In the genomic region with DNA sequence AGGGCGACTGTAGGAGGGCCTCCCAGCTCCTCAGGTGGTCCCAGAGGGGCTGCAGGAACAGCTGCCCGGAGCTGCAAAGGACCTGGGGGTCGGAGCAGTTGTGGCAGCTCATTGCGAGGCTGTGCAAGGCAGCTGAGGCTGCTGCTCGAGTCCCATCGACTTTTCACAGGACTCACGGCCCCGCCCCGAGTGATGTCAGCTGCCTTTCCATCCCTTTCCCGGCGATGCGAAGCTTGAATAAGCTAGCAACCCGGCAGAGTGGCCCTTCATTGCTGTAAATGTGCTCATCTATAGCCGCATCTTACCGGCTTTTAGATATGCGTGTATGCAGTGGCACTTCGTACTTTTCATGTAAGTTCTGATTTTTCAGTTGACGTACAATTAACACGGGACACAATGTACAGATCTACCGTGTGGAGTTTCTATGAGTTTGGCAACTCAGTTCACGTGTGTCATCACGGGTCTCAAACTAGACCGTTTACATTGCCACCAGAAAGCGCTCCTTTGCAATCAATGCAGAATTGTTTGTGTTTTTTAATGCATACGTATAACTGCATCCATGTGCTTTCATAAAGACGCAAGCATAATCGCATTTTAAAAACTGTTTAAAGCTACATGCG, we compare ENCODE assay signal across 9 cellular contexts. TPM values are rescaled to one million over a fixed set of nuclear protein-coding genes. Genes with fewer than 3 reads are reported as not detected.
DNase-seq lines count a peak whose midpoint lies in the region; ATAC-seq, FAIRE-seq and TF ChIP-seq lines count a peak whose summit lies in the region.
"Had no signal": no experiment of that assay in that cellular context is flagged by ENCODE, and none has a peak within 500 bp of the region (broad histone marks: within the 10 kb centered on the region; RNA-seq: fewer than 3 reads in every experiment).

A gene with protein sequence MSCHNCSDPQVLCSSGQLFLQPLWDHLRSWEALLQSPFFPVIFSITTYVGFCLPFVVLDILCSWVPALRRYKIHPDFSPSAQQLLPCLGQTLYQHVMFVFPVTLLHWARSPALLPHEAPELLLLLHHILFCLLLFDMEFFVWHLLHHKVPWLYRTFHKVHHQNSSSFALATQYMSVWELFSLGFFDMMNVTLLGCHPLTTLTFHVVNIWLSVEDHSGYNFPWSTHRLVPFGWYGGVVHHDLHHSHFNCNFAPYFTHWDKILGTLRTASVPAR (minus strand): TSS at position 137 of the 620 bp plus-strand sequence. CDS start 25 bp downstream, at position 112.

- no peak for FAIRE-seq in urothelium cell line (lab: Jason Lieb, UNC)
- FAIRE-seq: colon had no signal

- DNase-seq in GM12864 (ENCODE audit: low read depth) (no peak), NCI-H1694 (lab: John Stamatoyannopoulos, UW) (peak; percentile 32), activated T-cell treated with anti-CD3 and anti-CD28 coated beads for 24 hours (ENCODE audit: low read depth) (peak; percentile 36), midbrain (lab: John Stamatoyannopoulos, UW) (peak; percentile 84), urothelium cell line (ENCODE audit: low spot score) (no peak)
- peak; percentile 34 for DNase-seq in stimulated activated CD8-positive, alpha-beta memory T cell treated with anti-CD3 and anti-CD28 coated beads, Interleukin-4, amount 100 ng/mL, for 24 hours (ENCODE audit: low read depth)

- peak within 1 kb of the TSS; percentile 50 for H3K4me3 ChIP-seq in GM12864 (ENCODE audit: low read depth, low read length)

- no peak for TF ChIP-seq CTCF in GM12864 (IDR thresholded peaks at IDR 0.05; ENCODE audit: low read depth, low read length, missing control alignments)

- ATAC-seq in esophagus mucosa (peak; percentile 77), GM19324 (IDR thresholded peaks at IDR 0.05; ENCODE audit: low FRiP score, unreplicated experiment) (no peak)

RNA-seq across cellular contexts. Expression of the gene that starts here (rescaled TPM):
- total RNA-seq in esophagus mucosa: 4.8 TPM

Comparison
In these comparisons a context has a peak if more than half of its experiments do, and no peak if none do; other contexts are left out.
1. DNase-seq: peak in NCI-H1694 (single experiment), activated T-cell treated with anti-CD3 and anti-CD28 coated beads for 24 hours (single experiment), midbrain (single experiment) and stimulated activated CD8-positive, alpha-beta memory T cell treated with anti-CD3 and anti-CD28 coated beads, Interleukin-4, amount 100 ng/mL, for 24 hours (single experiment); none in GM12864 (single experiment) and urothelium cell line (single experiment).